ENCODE assay signal across 15 cellular contexts in genomic region chr7:119397156-119397555, GRCh38.
DNase-seq lines count a peak whose midpoint lies in the region; ATAC-seq, FAIRE-seq and TF ChIP-seq lines count a peak whose summit lies in the region.
"Had no signal": no experiment of that assay in that cellular context is flagged by ENCODE, and none has a peak within 500 bp of the region (broad histone marks: within the 10 kb centered on the region; RNA-seq: fewer than 3 reads in every experiment).

No MANE protein-coding gene starts in this region.

- H3K27me3 ChIP-seq in CD8-positive, alpha-beta memory T cell (ENCODE audit: insufficient read depth, low read length, poor library complexity, severe bottlenecking) = no peaks in the 10 kb centered on the region
- no peaks in the 10 kb centered on the region for H3K27me3 ChIP-seq in testis
- H3K27me3 ChIP-seq: heart right ventricle had no signal

- no peak for TF ChIP-seq POLR2A in testis (IDR thresholded peaks at IDR 0.05)

- ATAC-seq in GM19438 (IDR thresholded peaks at IDR 0.05; ENCODE audit: low read depth, unreplicated experiment) = peak; percentile 93
- ATAC-seq in HG02678 (IDR thresholded peaks at IDR 0.05; ENCODE audit: unreplicated experiment) = peak; percentile 82
- peak; percentile 80 for ATAC-seq in HG03280 (IDR thresholded peaks at IDR 0.05; ENCODE audit: unreplicated experiment)
- ATAC-seq: heart right ventricle had no signal

- intact Hi-C loops in testis (cut with DNase I; ENCODE audit: low total_unique reads) = no loop called here

- no peak overlapping the region for H3K27ac ChIP-seq in CD8-positive, alpha-beta memory T cell (ENCODE audit: low read depth, low read length)
- no peak overlapping the region for H3K27ac ChIP-seq in testis
- H3K27ac ChIP-seq: heart right ventricle, left ventricle myocardium inferior had no signal

- no peak for TF ChIP-seq CTCF in testis (IDR thresholded peaks at IDR 0.05)

- no peak for FAIRE-seq in urothelium cell line (lab: Jason Lieb, UNC)

- H3K9me3 Mint-ChIP-seq in CD8-positive, alpha-beta memory T cell = peaks cover 0 to 7% (median 3%) of the 10 kb centered on the region in 5 donors
- H3K9me3 Mint-ChIP-seq: nephron progenitor cell had no signal

- no peaks in the 10 kb centered on the region for H3K4me1 ChIP-seq in CD8-positive, alpha-beta memory T cell (ENCODE audit: insufficient read depth, low read length)
- H3K4me1 ChIP-seq in testis = no peaks in the 10 kb centered on the region
- H3K4me1 ChIP-seq: heart right ventricle, left ventricle myocardium inferior had no signal

- POLR2A ChIA-PET in CD8-positive, alpha-beta memory T cell (lab: Charles Lee) = no interaction called here

- no peak for DNase-seq in CD8-positive, alpha-beta memory T cell
- DNase-seq in GM19240 (ENCODE audit: insufficient read length, low spot score) = no peak
- no peak for DNase-seq in testis
- DNase-seq in urothelium cell line (ENCODE audit: low spot score) = no peak
- DNase-seq: activated CD4-positive, alpha-beta memory T cell treated with anti-CD3 and anti-CD28 coated beads for 36 hours; activated naive CD4-positive, alpha-beta T cell treated with anti-CD3 and anti-CD28 coated beads, Interleukin-2, amount 50 U/mL, for 16 hours; central memory CD4-positive, alpha-beta T cell; heart right ventricle; left ventricle myocardium inferior; NCI-H1105 treated with DMSO at 0.1 percent for 48 hours; NCI-H524 treated with DMSO at 0.1 percent for 48 hours; nephron progenitor cell had no signal

- CTCF ChIA-PET in CD8-positive, alpha-beta memory T cell (lab: Charles Lee) = interaction anchor here (1.1 kb wide), 1 partner anchor 10 kb away, joined by 3 read pairs; no protein-coding TSS in a partner anchor

- no peaks in the 10 kb centered on the region for H3K36me3 ChIP-seq in CD8-positive, alpha-beta memory T cell (ENCODE audit: insufficient read depth, low read length)
- no peaks in the 10 kb centered on the region for H3K36me3 ChIP-seq in testis (ENCODE audit: low read depth, missing control alignments)
- H3K36me3 ChIP-seq: heart right ventricle, left ventricle myocardium inferior had no signal

- 67 to 73% methylated on average over 2 of the region's 2 CpGs for WGBS in testis, 2 donors

- H3K4me3 ChIP-seq in CD8-positive, alpha-beta memory T cell (ENCODE audit: low read length) = no peak overlapping the region
- no peak overlapping the region for H3K4me3 ChIP-seq in testis
- H3K4me3 ChIP-seq: heart right ventricle, left ventricle myocardium inferior had no signal

- H3K27ac Mint-ChIP-seq in CD8-positive, alpha-beta memory T cell = no peak overlapping the region
- H3K27ac Mint-ChIP-seq: activated CD4-positive, alpha-beta memory T cell treated with anti-CD3 and anti-CD28 coated beads for 36 hours; nephron progenitor cell had no signal

- H3K27me3 Mint-ChIP-seq in CD8-positive, alpha-beta memory T cell = no peaks in the 10 kb centered on the region
- H3K27me3 Mint-ChIP-seq: activated CD4-positive, alpha-beta memory T cell treated with anti-CD3 and anti-CD28 coated beads for 36 hours had no signal

- H3K4me3 Mint-ChIP-seq in CD8-positive, alpha-beta memory T cell = no peak overlapping the region
- H3K4me3 Mint-ChIP-seq: activated CD4-positive, alpha-beta memory T cell treated with anti-CD3 and anti-CD28 coated beads for 36 hours; nephron progenitor cell had no signal

- no peaks in the 10 kb centered on the region for H3K4me1 Mint-ChIP-seq in CD8-positive, alpha-beta memory T cell
- H3K4me1 Mint-ChIP-seq: nephron progenitor cell had no signal

- no peaks in the 10 kb centered on the region for H3K9me3 ChIP-seq in CD8-positive, alpha-beta memory T cell (ENCODE audit: low read length)
- H3K9me3 ChIP-seq in testis = no peaks in the 10 kb centered on the region
- H3K9me3 ChIP-seq: heart right ventricle, left ventricle myocardium inferior had no signal

- no peaks in the 10 kb centered on the region for H3K36me3 Mint-ChIP-seq in CD8-positive, alpha-beta memory T cell
- H3K36me3 Mint-ChIP-seq: activated CD4-positive, alpha-beta memory T cell treated with anti-CD3 and anti-CD28 coated beads for 36 hours had no signal
